In genomic region chr19:23249911-23250649, GRCh38 we compare ENCODE assay signal across 8 cellular contexts. TPM values are rescaled to one million over a fixed set of nuclear protein-coding genes. Genes with fewer than 3 reads are reported as not detected.
DNase-seq lines count a peak whose midpoint lies in the region; ATAC-seq, FAIRE-seq and TF ChIP-seq lines count a peak whose summit lies in the region.

ZNF724 (minus strand) TSS chr19:23250394; CDS start chr19:23250242, 152 bp downstream.

- peak within 1 kb of the TSS; percentile 94 for H3K9ac ChIP-seq in HUES64 (ENCODE audit: low read depth, low read length)

- ATAC-seq in GM21515 (IDR thresholded peaks at IDR 0.05; ENCODE audit: unreplicated experiment) (peak; percentile 99), mucosa of descending colon (peak; percentile 98)

- peak within 1 kb of the TSS; percentile 94 for H3K27ac ChIP-seq in HUES64 (ENCODE audit: low read depth, low read length)

- FAIRE-seq in D721Med (lab: Jason Lieb, UNC) = peak; percentile 55

- under 1% methylated on average over 31 of the region's 32 CpGs for WGBS in HUES64

- H3K36me3 ChIP-seq in HUES64 (ENCODE audit: insufficient read depth, low read length) (peaks cover 33% of the 10 kb centered on the region), mucosa of descending colon (ENCODE audit: low read depth) (no peaks in the 10 kb centered on the region)

- H3K9me3 ChIP-seq in HUES64 (ENCODE audit: insufficient read depth, low read depth, low read length) (no peaks in the 10 kb centered on the region), mucosa of descending colon (no peaks in the 10 kb centered on the region)

- H3K4me1 ChIP-seq in HUES64 (ENCODE audit: insufficient read depth, low read length) (peaks cover 12% of the 10 kb centered on the region), mucosa of descending colon (ENCODE audit: low read depth) (peaks cover 3% of the 10 kb centered on the region)

- intact Hi-C loops in mucosa of descending colon (cut with DNase I, micrococcal nuclease) = no loop called here

- DNase-seq in D721Med (ENCODE audit: insufficient read length, low spot score) = peak; percentile 71
- peak; percentile 91 for DNase-seq in OCI-M2 (lab: John Stamatoyannopoulos, UW; ENCODE audit: unreplicated experiment)
- DNase-seq in activated T-cell treated with anti-CD3 and anti-CD28 coated beads for 4 hours = peak; percentile 73
- peak; percentile 85 for DNase-seq in epithelial cell of proximal tubule (ENCODE audit: low read depth)
- peak; percentile 93 to 94 (median 94) for DNase-seq in mucosa of descending colon
- DNase-seq in stimulated activated CD8-positive, alpha-beta memory T cell treated with anti-CD3 and anti-CD28 coated beads, Interleukin-4, amount 100 ng/mL, for 1 hour (ENCODE audit: low read depth in 2 of 2, low spot score in 1 of 2) = peak; percentile 68 to 77

- no peaks in the 10 kb centered on the region for H3K27me3 ChIP-seq in HUES64 (ENCODE audit: insufficient read depth, low read length)

- H3K4me3 ChIP-seq in HUES64 (ENCODE audit: low read length) = peak within 1 kb of the TSS; percentile 86
- peak within 1 kb of the TSS; percentile 73 for H3K4me3 ChIP-seq in epithelial cell of proximal tubule (ENCODE audit: low read depth, low read length)
- H3K4me3 ChIP-seq in mucosa of descending colon = peak within 1 kb of the TSS; percentile 36

- no peak for TF ChIP-seq CTCF in D721Med (IDR thresholded peaks at IDR 0.05; ENCODE audit: insufficient read depth, missing control alignments)
- TF ChIP-seq CTCF in epithelial cell of proximal tubule (conservative IDR thresholded peaks at IDR 0.05; ENCODE audit: low read depth, low read length) = no peak
- TF ChIP-seq CTCF in mucosa of descending colon (IDR thresholded peaks at IDR 0.05) = no peak

RNA-seq across cellular contexts. Expression of gene ZNF724, which starts in this region (rescaled TPM):
- 26.7 TPM for polyA plus RNA-seq in HUES64 (2013, experiment 1 of 2)
- polyA plus RNA-seq in HUES64 (2013, experiment 2 of 2) = 26.6 TPM
- total RNA-seq in epithelial cell of proximal tubule = 17.9 and 22.9 TPM in 2 replicates
- 1 to 10 TPM; 2.5 to 4.4 (median 2.7) TPM for total RNA-seq in mucosa of descending colon

Comparison
In these comparisons a context has a peak if more than half of its experiments do, and no peak if none do; other contexts are left out.
1. Peak in every context shown above with its lines: DNase-seq, ATAC-seq, H3K4me3 ChIP-seq and H3K27ac ChIP-seq.
2. H3K4me3 ChIP-seq: peak in every context shown above with its lines; median percentile 86 in HUES64; 73 in epithelial cell of proximal tubule; 36 in mucosa of descending colon.